Comparison of ENCODE assay signal across 1 cellular context in the genomic region with DNA sequence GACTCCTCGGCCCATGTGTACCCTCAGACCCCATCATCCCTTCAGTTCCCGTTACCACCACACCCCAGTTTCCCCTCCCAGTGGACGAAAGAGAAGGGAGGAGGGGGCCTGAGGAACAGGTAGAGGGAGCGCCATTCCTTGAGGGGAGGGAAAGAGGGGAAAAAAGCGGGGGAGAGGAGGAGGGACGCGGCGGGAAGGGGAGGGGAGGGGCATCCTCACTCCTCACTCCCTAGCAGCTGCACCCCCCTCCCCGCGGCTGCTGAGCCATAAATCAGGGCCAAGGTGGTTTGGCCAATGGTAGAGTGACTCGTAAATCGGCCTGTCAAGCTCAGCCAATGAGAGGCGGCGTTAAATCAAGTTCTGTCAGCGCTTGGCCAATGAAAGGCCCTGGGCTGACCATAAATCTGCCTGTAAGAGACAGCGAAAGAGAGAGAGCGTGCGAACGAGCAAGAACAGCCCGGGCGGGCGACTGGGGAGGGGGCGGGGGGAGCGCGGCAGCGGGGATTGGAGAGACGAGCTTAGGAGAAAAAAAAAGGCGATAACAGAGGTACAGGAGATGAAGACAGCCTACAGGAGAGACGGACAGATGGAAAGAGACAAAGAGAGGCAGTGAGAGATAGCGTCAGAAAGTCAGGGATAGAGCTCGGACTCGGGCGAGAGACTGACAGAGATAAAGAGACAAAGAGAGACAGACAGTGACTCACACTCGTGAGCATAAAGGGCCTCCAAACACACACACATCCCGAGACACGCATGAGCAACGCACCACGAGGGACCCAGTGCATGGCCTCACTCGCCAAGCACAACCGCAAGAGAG.
TF ChIP-seq lines count a peak whose summit lies in the region.

No MANE protein-coding gene starts in this region.

TF ChIP-seq in K562, 482 proteins besides CTCF, POLR2A, EP300 and RAD21 (continued from another document and continues in another):
- TF ChIP-seq, protein P1, sequence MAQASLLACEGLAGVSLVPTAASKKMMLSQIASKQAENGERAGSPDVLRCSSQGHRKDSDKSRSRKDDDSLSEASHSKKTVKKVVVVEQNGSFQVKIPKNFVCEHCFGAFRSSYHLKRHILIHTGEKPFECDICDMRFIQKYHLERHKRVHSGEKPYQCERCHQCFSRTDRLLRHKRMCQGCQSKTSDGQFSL (CRISPR knock-in tag; IDR thresholded peaks at IDR 0.05), result peak; percentile 86
- TF ChIP-seq, protein P1 (tag; IDR thresholded peaks at IDR 0.05), result peak in 1 of 2 experiments; percentile 96; a peak in 2 of 4 replicates
- TF ChIP-seq MXI1 (IDR thresholded peaks at IDR 0.05; ENCODE audit: low read depth, low read length) (0 out of 2 replicates have a peak, but pooled peaks have one; percentile 6), ZFP1 (CRISPR knock-in tag; IDR thresholded peaks at IDR 0.05) (no peak), SMARCA4 (IDR thresholded peaks at IDR 0.05) (peak; percentile 91), TAF9B (IDR thresholded peaks at IDR 0.05; ENCODE audit: partially characterized antibody) (peak; percentile 86), HDAC8 (tag; IDR thresholded peaks at IDR 0.05) (no peak), RB1 (IDR thresholded peaks at IDR 0.05; ENCODE audit: low read depth) (peak; percentile 79), ZNF79 (CRISPR knock-in tag; IDR thresholded peaks at IDR 0.05; ENCODE audit: low read depth) (no peak), GABPB1 (CRISPR knock-in tag; IDR thresholded peaks at IDR 0.05) (no peak), ZNF707 (CRISPR knock-in tag; conservative IDR thresholded peaks at IDR 0.05) (no peak), ZNF23 (CRISPR knock-in tag; IDR thresholded peaks at IDR 0.05) (no peak), SMARCB1 (IDR thresholded peaks at IDR 0.05; ENCODE audit: insufficient read length, low read depth) (no peak), SMAD3 (CRISPR knock-in tag; conservative IDR thresholded peaks at IDR 0.05) (no peak), NFE2 (IDR thresholded peaks at IDR 0.05; ENCODE audit: low read depth) (0 out of 2 replicates have a peak, but pooled peaks have one; percentile 1), SIX5 (IDR thresholded peaks at IDR 0.05; ENCODE audit: borderline replicate concordance in 1 of 2, insufficient read depth in 1 of 2, low read depth in 1 of 2, low read length in 2 of 2) (no peak), ZNF282 (CRISPR knock-in tag; IDR thresholded peaks at IDR 0.05) (no peak), RBM22 (IDR thresholded peaks at IDR 0.05; ENCODE audit: low read depth, low read length, poor library complexity, severe bottlenecking) (no peak), TCFL5 (CRISPR knock-in tag; conservative IDR thresholded peaks at IDR 0.05) (no peak), PCBP1 (IDR thresholded peaks at IDR 0.05; ENCODE audit: low read depth, low read length, poor library complexity, severe bottlenecking) (no peak), NCOA2 (IDR thresholded peaks at IDR 0.05; ENCODE audit: partially characterized antibody in 2 of 2) (no peak), ZZZ3 (IDR thresholded peaks at IDR 0.05) (no peak), ZNF3 (CRISPR knock-in tag; IDR thresholded peaks at IDR 0.05) (no peak), ZNF41 (CRISPR knock-in tag; conservative IDR thresholded peaks at IDR 0.05) (no peak)
- TF ChIP-seq, protein P2, sequence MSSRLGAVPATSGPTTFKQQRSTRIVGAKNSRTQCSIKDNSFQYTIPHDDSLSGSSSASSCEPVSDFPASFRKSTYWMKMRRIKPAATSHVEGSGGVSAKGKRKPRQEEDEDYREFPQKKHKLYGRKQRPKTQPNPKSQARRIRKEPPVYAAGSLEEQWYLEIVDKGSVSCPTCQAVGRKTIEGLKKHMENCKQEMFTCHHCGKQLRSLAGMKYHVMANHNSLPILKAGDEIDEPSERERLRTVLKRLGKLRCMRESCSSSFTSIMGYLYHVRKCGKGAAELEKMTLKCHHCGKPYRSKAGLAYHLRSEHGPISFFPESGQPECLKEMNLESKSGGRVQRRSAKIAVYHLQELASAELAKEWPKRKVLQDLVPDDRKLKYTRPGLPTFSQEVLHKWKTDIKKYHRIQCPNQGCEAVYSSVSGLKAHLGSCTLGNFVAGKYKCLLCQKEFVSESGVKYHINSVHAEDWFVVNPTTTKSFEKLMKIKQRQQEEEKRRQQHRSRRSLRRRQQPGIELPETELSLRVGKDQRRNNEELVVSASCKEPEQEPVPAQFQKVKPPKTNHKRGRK (tag; IDR thresholded peaks at IDR 0.05), result no peak
- TF ChIP-seq, protein P3, sequence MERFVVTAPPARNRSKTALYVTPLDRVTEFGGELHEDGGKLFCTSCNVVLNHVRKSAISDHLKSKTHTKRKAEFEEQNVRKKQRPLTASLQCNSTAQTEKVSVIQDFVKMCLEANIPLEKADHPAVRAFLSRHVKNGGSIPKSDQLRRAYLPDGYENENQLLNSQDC (CRISPR knock-in tag; IDR thresholded peaks at IDR 0.05), result 0 out of 2 replicates have a peak, but pooled peaks have one; percentile 28
- TF ChIP-seq, protein P4, sequence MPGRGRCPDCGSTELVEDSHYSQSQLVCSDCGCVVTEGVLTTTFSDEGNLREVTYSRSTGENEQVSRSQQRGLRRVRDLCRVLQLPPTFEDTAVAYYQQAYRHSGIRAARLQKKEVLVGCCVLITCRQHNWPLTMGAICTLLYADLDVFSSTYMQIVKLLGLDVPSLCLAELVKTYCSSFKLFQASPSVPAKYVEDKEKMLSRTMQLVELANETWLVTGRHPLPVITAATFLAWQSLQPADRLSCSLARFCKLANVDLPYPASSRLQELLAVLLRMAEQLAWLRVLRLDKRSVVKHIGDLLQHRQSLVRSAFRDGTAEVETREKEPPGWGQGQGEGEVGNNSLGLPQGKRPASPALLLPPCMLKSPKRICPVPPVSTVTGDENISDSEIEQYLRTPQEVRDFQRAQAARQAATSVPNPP (IDR thresholded peaks at IDR 0.05; ENCODE audit: borderline replicate concordance, insufficient read depth, insufficient read length), result no peak
- TF ChIP-seq, protein P5, sequence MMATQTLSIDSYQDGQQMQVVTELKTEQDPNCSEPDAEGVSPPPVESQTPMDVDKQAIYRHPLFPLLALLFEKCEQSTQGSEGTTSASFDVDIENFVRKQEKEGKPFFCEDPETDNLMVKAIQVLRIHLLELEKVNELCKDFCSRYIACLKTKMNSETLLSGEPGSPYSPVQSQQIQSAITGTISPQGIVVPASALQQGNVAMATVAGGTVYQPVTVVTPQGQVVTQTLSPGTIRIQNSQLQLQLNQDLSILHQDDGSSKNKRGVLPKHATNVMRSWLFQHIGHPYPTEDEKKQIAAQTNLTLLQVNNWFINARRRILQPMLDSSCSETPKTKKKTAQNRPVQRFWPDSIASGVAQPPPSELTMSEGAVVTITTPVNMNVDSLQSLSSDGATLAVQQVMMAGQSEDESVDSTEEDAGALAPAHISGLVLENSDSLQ (IDR thresholded peaks at IDR 0.05), result peak; percentile 99
- TF ChIP-seq, protein P6, sequence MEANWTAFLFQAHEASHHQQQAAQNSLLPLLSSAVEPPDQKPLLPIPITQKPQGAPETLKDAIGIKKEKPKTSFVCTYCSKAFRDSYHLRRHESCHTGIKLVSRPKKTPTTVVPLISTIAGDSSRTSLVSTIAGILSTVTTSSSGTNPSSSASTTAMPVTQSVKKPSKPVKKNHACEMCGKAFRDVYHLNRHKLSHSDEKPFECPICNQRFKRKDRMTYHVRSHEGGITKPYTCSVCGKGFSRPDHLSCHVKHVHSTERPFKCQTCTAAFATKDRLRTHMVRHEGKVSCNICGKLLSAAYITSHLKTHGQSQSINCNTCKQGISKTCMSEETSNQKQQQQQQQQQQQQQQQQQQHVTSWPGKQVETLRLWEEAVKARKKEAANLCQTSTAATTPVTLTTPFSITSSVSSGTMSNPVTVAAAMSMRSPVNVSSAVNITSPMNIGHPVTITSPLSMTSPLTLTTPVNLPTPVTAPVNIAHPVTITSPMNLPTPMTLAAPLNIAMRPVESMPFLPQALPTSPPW (CRISPR knock-in tag; IDR thresholded peaks at IDR 0.05), result peak; percentile 100
- TF ChIP-seq, protein P7, sequence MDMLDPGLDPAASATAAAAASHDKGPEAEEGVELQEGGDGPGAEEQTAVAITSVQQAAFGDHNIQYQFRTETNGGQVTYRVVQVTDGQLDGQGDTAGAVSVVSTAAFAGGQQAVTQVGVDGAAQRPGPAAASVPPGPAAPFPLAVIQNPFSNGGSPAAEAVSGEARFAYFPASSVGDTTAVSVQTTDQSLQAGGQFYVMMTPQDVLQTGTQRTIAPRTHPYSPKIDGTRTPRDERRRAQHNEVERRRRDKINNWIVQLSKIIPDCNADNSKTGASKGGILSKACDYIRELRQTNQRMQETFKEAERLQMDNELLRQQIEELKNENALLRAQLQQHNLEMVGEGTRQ (CRISPR knock-in tag; IDR thresholded peaks at IDR 0.05), result no peak
- TF ChIP-seq, protein P8, sequence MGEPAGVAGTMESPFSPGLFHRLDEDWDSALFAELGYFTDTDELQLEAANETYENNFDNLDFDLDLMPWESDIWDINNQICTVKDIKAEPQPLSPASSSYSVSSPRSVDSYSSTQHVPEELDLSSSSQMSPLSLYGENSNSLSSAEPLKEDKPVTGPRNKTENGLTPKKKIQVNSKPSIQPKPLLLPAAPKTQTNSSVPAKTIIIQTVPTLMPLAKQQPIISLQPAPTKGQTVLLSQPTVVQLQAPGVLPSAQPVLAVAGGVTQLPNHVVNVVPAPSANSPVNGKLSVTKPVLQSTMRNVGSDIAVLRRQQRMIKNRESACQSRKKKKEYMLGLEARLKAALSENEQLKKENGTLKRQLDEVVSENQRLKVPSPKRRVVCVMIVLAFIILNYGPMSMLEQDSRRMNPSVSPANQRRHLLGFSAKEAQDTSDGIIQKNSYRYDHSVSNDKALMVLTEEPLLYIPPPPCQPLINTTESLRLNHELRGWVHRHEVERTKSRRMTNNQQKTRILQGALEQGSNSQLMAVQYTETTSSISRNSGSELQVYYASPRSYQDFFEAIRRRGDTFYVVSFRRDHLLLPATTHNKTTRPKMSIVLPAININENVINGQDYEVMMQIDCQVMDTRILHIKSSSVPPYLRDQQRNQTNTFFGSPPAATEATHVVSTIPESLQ (CRISPR knock-in tag; IDR thresholded peaks at IDR 0.05), result peak; percentile 9; the same call in 1 of the 2 replicates
- TF ChIP-seq, protein P9, sequence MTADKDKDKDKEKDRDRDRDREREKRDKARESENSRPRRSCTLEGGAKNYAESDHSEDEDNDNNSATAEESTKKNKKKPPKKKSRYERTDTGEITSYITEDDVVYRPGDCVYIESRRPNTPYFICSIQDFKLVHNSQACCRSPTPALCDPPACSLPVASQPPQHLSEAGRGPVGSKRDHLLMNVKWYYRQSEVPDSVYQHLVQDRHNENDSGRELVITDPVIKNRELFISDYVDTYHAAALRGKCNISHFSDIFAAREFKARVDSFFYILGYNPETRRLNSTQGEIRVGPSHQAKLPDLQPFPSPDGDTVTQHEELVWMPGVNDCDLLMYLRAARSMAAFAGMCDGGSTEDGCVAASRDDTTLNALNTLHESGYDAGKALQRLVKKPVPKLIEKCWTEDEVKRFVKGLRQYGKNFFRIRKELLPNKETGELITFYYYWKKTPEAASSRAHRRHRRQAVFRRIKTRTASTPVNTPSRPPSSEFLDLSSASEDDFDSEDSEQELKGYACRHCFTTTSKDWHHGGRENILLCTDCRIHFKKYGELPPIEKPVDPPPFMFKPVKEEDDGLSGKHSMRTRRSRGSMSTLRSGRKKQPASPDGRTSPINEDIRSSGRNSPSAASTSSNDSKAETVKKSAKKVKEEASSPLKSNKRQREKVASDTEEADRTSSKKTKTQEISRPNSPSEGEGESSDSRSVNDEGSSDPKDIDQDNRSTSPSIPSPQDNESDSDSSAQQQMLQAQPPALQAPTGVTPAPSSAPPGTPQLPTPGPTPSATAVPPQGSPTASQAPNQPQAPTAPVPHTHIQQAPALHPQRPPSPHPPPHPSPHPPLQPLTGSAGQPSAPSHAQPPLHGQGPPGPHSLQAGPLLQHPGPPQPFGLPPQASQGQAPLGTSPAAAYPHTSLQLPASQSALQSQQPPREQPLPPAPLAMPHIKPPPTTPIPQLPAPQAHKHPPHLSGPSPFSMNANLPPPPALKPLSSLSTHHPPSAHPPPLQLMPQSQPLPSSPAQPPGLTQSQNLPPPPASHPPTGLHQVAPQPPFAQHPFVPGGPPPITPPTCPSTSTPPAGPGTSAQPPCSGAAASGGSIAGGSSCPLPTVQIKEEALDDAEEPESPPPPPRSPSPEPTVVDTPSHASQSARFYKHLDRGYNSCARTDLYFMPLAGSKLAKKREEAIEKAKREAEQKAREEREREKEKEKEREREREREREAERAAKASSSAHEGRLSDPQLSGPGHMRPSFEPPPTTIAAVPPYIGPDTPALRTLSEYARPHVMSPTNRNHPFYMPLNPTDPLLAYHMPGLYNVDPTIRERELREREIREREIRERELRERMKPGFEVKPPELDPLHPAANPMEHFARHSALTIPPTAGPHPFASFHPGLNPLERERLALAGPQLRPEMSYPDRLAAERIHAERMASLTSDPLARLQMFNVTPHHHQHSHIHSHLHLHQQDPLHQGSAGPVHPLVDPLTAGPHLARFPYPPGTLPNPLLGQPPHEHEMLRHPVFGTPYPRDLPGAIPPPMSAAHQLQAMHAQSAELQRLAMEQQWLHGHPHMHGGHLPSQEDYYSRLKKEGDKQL (CRISPR knock-in tag; IDR thresholded peaks at IDR 0.05; ENCODE audit: borderline replicate concordance), result no peak
- TF ChIP-seq, protein P10, sequence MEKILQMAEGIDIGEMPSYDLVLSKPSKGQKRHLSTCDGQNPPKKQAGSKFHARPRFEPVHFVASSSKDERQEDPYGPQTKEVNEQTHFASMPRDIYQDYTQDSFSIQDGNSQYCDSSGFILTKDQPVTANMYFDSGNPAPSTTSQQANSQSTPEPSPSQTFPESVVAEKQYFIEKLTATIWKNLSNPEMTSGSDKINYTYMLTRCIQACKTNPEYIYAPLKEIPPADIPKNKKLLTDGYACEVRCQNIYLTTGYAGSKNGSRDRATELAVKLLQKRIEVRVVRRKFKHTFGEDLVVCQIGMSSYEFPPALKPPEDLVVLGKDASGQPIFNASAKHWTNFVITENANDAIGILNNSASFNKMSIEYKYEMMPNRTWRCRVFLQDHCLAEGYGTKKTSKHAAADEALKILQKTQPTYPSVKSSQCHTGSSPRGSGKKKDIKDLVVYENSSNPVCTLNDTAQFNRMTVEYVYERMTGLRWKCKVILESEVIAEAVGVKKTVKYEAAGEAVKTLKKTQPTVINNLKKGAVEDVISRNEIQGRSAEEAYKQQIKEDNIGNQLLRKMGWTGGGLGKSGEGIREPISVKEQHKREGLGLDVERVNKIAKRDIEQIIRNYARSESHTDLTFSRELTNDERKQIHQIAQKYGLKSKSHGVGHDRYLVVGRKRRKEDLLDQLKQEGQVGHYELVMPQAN (IDR thresholded peaks at IDR 0.05; ENCODE audit: borderline replicate concordance), result peak; percentile 88
- TF ChIP-seq, protein P11, sequence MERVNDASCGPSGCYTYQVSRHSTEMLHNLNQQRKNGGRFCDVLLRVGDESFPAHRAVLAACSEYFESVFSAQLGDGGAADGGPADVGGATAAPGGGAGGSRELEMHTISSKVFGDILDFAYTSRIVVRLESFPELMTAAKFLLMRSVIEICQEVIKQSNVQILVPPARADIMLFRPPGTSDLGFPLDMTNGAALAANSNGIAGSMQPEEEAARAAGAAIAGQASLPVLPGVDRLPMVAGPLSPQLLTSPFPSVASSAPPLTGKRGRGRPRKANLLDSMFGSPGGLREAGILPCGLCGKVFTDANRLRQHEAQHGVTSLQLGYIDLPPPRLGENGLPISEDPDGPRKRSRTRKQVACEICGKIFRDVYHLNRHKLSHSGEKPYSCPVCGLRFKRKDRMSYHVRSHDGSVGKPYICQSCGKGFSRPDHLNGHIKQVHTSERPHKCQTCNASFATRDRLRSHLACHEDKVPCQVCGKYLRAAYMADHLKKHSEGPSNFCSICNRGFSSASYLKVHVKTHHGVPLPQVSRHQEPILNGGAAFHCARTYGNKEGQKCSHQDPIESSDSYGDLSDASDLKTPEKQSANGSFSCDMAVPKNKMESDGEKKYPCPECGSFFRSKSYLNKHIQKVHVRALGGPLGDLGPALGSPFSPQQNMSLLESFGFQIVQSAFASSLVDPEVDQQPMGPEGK (CRISPR knock-in tag; IDR thresholded peaks at IDR 0.05; ENCODE audit: borderline replicate concordance), result no peak
